11 cellular contexts compared by ENCODE assay signal in the genomic region with DNA sequence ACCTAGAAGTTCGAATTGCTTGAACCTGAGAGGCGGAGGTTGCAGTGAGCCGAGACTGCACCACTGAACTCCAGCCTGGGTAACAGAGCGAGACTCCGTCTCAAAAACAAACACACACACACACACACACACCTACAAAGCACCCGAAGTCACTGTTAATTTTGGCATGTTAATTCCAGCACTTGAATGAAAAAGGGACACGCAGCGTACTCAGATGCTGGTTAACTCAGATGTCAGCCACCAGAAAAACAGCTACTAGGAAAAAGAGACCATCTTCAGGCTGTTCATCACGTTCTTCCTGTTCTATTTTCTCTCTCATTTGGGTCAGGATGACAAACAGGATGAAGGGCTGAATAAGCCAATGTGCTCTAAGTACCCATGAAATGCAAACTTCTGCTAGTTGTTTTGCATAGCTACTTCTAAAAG. TPM values are rescaled to one million over a fixed set of nuclear protein-coding genes. Genes with fewer than 3 reads are reported as not detected.
A peak's percentile ranks its signal among the peaks of the same experiment; 100 is the strongest.
DNase-seq lines count a peak whose midpoint lies in the region; ATAC-seq and TF ChIP-seq lines count a peak whose summit lies in the region.
"Had no signal": no experiment of that assay in that cellular context is flagged by ENCODE, and none has a peak within 500 bp of the region (broad histone marks: within the 10 kb centered on the region; RNA-seq: fewer than 3 reads in every experiment).

No MANE protein-coding gene starts in this region.

- H3K4me1 Mint-ChIP-seq in activated naive CD4-positive, alpha-beta T cell treated with anti-CD3 and anti-CD28 coated beads, Interleukin-2, amount 10 ng/mL, durations not matched to agents 7 days and 5 days, result peaks cover 12% of the 10 kb centered on the region
- peaks cover 28% of the 10 kb centered on the region for H3K4me1 Mint-ChIP-seq in WTC11
- H3K4me1 Mint-ChIP-seq in stimulated activated memory B cell treated with anti-CD40 and anti-IgM and Interleukin-4, amounts not matched to agents 10 μg/mL and 1 μg/mL and 100 μg/mL, for 72 hours, result peaks cover 14% of the 10 kb centered on the region

- DNase-seq in activated naive CD4-positive, alpha-beta T cell treated with anti-CD3 and anti-CD28 coated beads, Interleukin-2, amount 10 ng/mL, durations not matched to agents 7 days and 5 days, result no peak
- no peak for DNase-seq in activated naive CD4-positive, alpha-beta T cell treated with Interleukin-2 at 50 U/mL for 16 hours
- DNase-seq in WTC11 (ENCODE audit: low spot score) (no peak), NCI-H1694 treated with DMSO at 0.1 percent for 48 hours (lab: John Stamatoyannopoulos, UW) (no peak), RWPE1 (ENCODE audit: low spot score) (no peak)
- DNase-seq: H9, T1000 had no signal

- CTCF ChIA-PET in activated naive CD4-positive, alpha-beta T cell treated with anti-CD3 and anti-CD28 coated beads, Interleukin-2, amount 10 ng/mL, durations not matched to agents 7 days and 5 days (lab: Charles Lee), result no interaction called here
- CTCF ChIA-PET in WTC11 (lab: Charles Lee) (interaction anchor here (1.2 to 2.1 kb wide), 2 partner anchors 11 to 24 kb away, joined by 4 to 6 read pairs; no protein-coding TSS in a partner anchor), RWPE1 (lab: Yijun Ruan, JAX) (no interaction called here)

- ATAC-seq in HG02852 (IDR thresholded peaks at IDR 0.05; ENCODE audit: unreplicated experiment) (peak; percentile 83), WTC11 (no peak), HG03469 (IDR thresholded peaks at IDR 0.05; ENCODE audit: unreplicated experiment) (no peak)
- peak; percentile 88 for ATAC-seq in stimulated activated memory B cell treated with anti-CD40 and anti-IgM and Interleukin-4, amounts not matched to agents 10 μg/mL and 1 μg/mL and 100 μg/mL, for 72 hours

- peak overlapping the region; percentile 65 for H3K4me3 Mint-ChIP-seq in activated naive CD4-positive, alpha-beta T cell treated with anti-CD3 and anti-CD28 coated beads, Interleukin-2, amount 10 ng/mL, durations not matched to agents 7 days and 5 days
- H3K4me3 Mint-ChIP-seq in WTC11, result no peak overlapping the region
- H3K4me3 Mint-ChIP-seq in stimulated activated memory B cell treated with anti-CD40 and anti-IgM and Interleukin-4, amounts not matched to agents 10 μg/mL and 1 μg/mL and 100 μg/mL, for 72 hours, result peak overlapping the region; percentile 93
- H3K4me3 Mint-ChIP-seq: H9 had no signal

- peaks cover 14% of the 10 kb centered on the region for H3K36me3 Mint-ChIP-seq in activated naive CD4-positive, alpha-beta T cell treated with anti-CD3 and anti-CD28 coated beads, Interleukin-2, amount 10 ng/mL, durations not matched to agents 7 days and 5 days
- H3K36me3 Mint-ChIP-seq in WTC11, result peaks cover 12% of the 10 kb centered on the region
- H3K36me3 Mint-ChIP-seq in stimulated activated memory B cell treated with anti-CD40 and anti-IgM and Interleukin-4, amounts not matched to agents 10 μg/mL and 1 μg/mL and 100 μg/mL, for 72 hours, result peaks cover 19% of the 10 kb centered on the region

- peak overlapping the region; percentile 91 for H3K27ac Mint-ChIP-seq in activated naive CD4-positive, alpha-beta T cell treated with anti-CD3 and anti-CD28 coated beads, Interleukin-2, amount 10 ng/mL, durations not matched to agents 7 days and 5 days
- H3K27ac Mint-ChIP-seq in WTC11, result peak overlapping the region; percentile 87
- H3K27ac Mint-ChIP-seq in stimulated activated memory B cell treated with anti-CD40 and anti-IgM and Interleukin-4, amounts not matched to agents 10 μg/mL and 1 μg/mL and 100 μg/mL, for 72 hours, result peak overlapping the region; percentile 89

- POLR2A ChIA-PET in WTC11 (lab: Charles Lee) (interaction anchor here (0.5 kb wide), 1 partner anchor 521 kb away, joined by 5 read pairs; no protein-coding TSS in a partner anchor), RWPE1 (lab: Yijun Ruan, JAX; ENCODE audit: low non-redundant PET) (no interaction called here)

- H3K27ac ChIP-seq in RWPE1, result no peak overlapping the region
- H3K27ac ChIP-seq: neutrophil had no signal

- TF ChIP-seq CTCF in WTC11 (IDR thresholded peaks at IDR 0.05), result no peak
- no peak for TF ChIP-seq CTCF in RWPE1 (conservative IDR thresholded peaks at IDR 0.05; ENCODE audit: low read depth)

- no peaks in the 10 kb centered on the region for H3K9me3 Mint-ChIP-seq in activated naive CD4-positive, alpha-beta T cell treated with anti-CD3 and anti-CD28 coated beads, Interleukin-2, amount 10 ng/mL, durations not matched to agents 7 days and 5 days
- peaks cover 4% of the 10 kb centered on the region; the same call in 1 of the 2 replicates for H3K9me3 Mint-ChIP-seq in WTC11
- H3K9me3 Mint-ChIP-seq in stimulated activated memory B cell treated with anti-CD40 and anti-IgM and Interleukin-4, amounts not matched to agents 10 μg/mL and 1 μg/mL and 100 μg/mL, for 72 hours, result peaks cover 2% of the 10 kb centered on the region
- H3K9me3 Mint-ChIP-seq: H9 had no signal

- H3K27me3 Mint-ChIP-seq in activated naive CD4-positive, alpha-beta T cell treated with anti-CD3 and anti-CD28 coated beads, Interleukin-2, amount 10 ng/mL, durations not matched to agents 7 days and 5 days, result no peaks in the 10 kb centered on the region
- H3K27me3 Mint-ChIP-seq in WTC11 (ENCODE audit: low read depth), result no peaks in the 10 kb centered on the region
- H3K27me3 Mint-ChIP-seq in stimulated activated memory B cell treated with anti-CD40 and anti-IgM and Interleukin-4, amounts not matched to agents 10 μg/mL and 1 μg/mL and 100 μg/mL, for 72 hours, result no peaks in the 10 kb centered on the region

TF ChIP-seq in WTC11, 78 proteins besides CTCF, POLR2A, EP300 and RAD21 (continues in another document):
- TF ChIP-seq, protein P1, sequence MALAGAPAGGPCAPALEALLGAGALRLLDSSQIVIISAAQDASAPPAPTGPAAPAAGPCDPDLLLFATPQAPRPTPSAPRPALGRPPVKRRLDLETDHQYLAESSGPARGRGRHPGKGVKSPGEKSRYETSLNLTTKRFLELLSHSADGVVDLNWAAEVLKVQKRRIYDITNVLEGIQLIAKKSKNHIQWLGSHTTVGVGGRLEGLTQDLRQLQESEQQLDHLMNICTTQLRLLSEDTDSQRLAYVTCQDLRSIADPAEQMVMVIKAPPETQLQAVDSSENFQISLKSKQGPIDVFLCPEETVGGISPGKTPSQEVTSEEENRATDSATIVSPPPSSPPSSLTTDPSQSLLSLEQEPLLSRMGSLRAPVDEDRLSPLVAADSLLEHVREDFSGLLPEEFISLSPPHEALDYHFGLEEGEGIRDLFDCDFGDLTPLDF (CRISPR knock-in tag; IDR thresholded peaks at IDR 0.05), result no peak
- no peak for TF ChIP-seq FOXP1 (CRISPR knock-in tag; IDR thresholded peaks at IDR 0.05; ENCODE audit: borderline replicate concordance)
- TF ChIP-seq NR1H2 (CRISPR knock-in tag; IDR thresholded peaks at IDR 0.05), result no peak
- TF ChIP-seq, protein P2, sequence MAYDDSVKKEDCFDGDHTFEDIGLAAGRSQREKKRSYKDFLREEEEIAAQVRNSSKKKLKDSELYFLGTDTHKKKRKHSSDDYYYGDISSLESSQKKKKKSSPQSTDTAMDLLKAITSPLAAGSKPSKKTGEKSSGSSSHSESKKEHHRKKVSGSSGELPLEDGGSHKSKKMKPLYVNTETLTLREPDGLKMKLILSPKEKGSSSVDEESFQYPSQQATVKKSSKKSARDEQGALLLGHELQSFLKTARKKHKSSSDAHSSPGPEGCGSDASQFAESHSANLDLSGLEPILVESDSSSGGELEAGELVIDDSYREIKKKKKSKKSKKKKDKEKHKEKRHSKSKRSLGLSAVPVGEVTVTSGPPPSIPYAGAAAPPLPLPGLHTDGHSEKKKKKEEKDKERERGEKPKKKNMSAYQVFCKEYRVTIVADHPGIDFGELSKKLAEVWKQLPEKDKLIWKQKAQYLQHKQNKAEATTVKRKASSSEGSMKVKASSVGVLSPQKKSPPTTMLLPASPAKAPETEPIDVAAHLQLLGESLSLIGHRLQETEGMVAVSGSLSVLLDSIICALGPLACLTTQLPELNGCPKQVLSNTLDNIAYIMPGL (CRISPR knock-in tag; IDR thresholded peaks at IDR 0.05), result no peak
- TF ChIP-seq, protein P3, sequence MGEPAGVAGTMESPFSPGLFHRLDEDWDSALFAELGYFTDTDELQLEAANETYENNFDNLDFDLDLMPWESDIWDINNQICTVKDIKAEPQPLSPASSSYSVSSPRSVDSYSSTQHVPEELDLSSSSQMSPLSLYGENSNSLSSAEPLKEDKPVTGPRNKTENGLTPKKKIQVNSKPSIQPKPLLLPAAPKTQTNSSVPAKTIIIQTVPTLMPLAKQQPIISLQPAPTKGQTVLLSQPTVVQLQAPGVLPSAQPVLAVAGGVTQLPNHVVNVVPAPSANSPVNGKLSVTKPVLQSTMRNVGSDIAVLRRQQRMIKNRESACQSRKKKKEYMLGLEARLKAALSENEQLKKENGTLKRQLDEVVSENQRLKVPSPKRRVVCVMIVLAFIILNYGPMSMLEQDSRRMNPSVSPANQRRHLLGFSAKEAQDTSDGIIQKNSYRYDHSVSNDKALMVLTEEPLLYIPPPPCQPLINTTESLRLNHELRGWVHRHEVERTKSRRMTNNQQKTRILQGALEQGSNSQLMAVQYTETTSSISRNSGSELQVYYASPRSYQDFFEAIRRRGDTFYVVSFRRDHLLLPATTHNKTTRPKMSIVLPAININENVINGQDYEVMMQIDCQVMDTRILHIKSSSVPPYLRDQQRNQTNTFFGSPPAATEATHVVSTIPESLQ (CRISPR knock-in tag; IDR thresholded peaks at IDR 0.05), result no peak

RNA-seq across cellular contexts. Expression of a gene that starts 46.9 kb away (rescaled TPM):
- 15.6 to 18.9 TPM (median 17.9 TPM) in 3 replicates for total RNA-seq in WTC11 (2021)

Comparison
In these comparisons a context has a peak if more than half of its experiments do, and no peak if none do; other contexts are left out.
1. ATAC-seq: peak in HG02852 (single experiment) and stimulated activated memory B cell treated with anti-CD40 and anti-IgM and Interleukin-4, amounts not matched to agents 10 μg/mL and 1 μg/mL and 100 μg/mL, for 72 hours (single experiment); none in WTC11 (single experiment) and HG03469 (single experiment).
2. Peak in every context shown above with its lines, with median percentiles within 50 percentile points of each other: H3K27ac Mint-ChIP-seq.